27 cellular contexts compared by ENCODE assay signal in genomic region chr5:73150872-73151271, GRCh38. TPM values are rescaled to one million over a fixed set of nuclear protein-coding genes. Genes with fewer than 3 reads are reported as not detected.
"Had no signal": no experiment of that assay in that cellular context is flagged by ENCODE, and none has a peak within 500 bp of the region (broad histone marks: within the 10 kb centered on the region; RNA-seq: fewer than 3 reads in every experiment).

No MANE protein-coding gene starts in this region.

- H3K27ac ChIP-seq: brain microvascular endothelial cell, cardiac muscle cell, VCaP had no signal

- H3K4me3 ChIP-seq: cardiac muscle cell, SK-N-MC had no signal

- H3K4me3 Mint-ChIP-seq: activated CD4-positive, alpha-beta memory T cell treated with anti-CD3 and anti-CD28 coated beads, Interleukin-2, amount 10 ng/mL, durations not matched to agents 7 days and 5 days; activated CD4-positive, alpha-beta T cell treated with anti-CD3 and anti-CD28 coated beads for 36 hours; activated naive CD4-positive, alpha-beta T cell treated with anti-CD3 and anti-CD28 coated beads, Interleukin-2, amount 10 ng/mL, durations not matched to agents 7 days and 5 days; activated naive CD8-positive, alpha-beta T cell treated with anti-CD3 and anti-CD28 coated beads for 36 hours; activated T-cell treated with anti-CD3 and anti-CD28 coated beads, Interleukin-2, amount 50 U/mL, for 72 hours had no signal

- ATAC-seq: activated CD4-positive, alpha-beta T cell treated with anti-CD3 and anti-CD28 coated beads for 36 hours; activated T-cell treated with anti-CD3 and anti-CD28 coated beads, Interleukin-2, amount 50 U/mL, for 72 hours had no signal

- DNase-seq: activated CD4-positive, alpha-beta memory T cell treated with anti-CD3 and anti-CD28 coated beads, Interleukin-2, amount 10 ng/mL, durations not matched to agents 7 days and 5 days; activated CD4-positive, alpha-beta T cell treated with anti-CD3 and anti-CD28 coated beads for 36 hours; activated CD4-positive, alpha-beta T cell treated with anti-CD3 and anti-CD28 coated beads, Interleukin-2, amount 50 U/mL, for 1 hour; activated CD8-positive, alpha-beta memory T cell treated with anti-CD3 and anti-CD28 coated beads, Interleukin-2, amount 50 U/mL, for 4 hours; activated gamma-delta T cell treated with Interleukin-2 at 50 U/mL for 16 hours; activated naive CD4-positive, alpha-beta T cell treated with anti-CD3 and anti-CD28 coated beads, Interleukin-2, amount 10 ng/mL, durations not matched to agents 7 days and 5 days; activated naive CD8-positive, alpha-beta T cell treated with anti-CD3 and anti-CD28 coated beads for 36 hours; activated T-cell treated with anti-CD3 and anti-CD28 coated beads, Interleukin-2, amount 50 U/mL, for 72 hours; brain microvascular endothelial cell; Kasumi-1; KBM-7; NCI-H1105 treated with DMSO at 0.1 percent for 48 hours; NCI-H1436 treated with DMSO at 0.1 percent for 48 hours; NCI-H187 treated with DMSO at 0.1 percent for 48 hours; NCI-H2081 treated with DMSO at 0.1 percent for 48 hours; NCI-H446 treated with DMSO at 0.1 percent for 48 hours; NCI-H524 treated with DMSO at 0.1 percent for 48 hours; NCI-H748 treated with DMSO at 0.1 percent for 48 hours; T-helper 1 cell had no signal

- H3K9me3 Mint-ChIP-seq: activated CD4-positive, alpha-beta memory T cell treated with anti-CD3 and anti-CD28 coated beads, Interleukin-2, amount 10 ng/mL, durations not matched to agents 7 days and 5 days; activated naive CD4-positive, alpha-beta T cell treated with anti-CD3 and anti-CD28 coated beads, Interleukin-2, amount 10 ng/mL, durations not matched to agents 7 days and 5 days; activated naive CD8-positive, alpha-beta T cell treated with anti-CD3 and anti-CD28 coated beads for 36 hours; activated T-cell treated with anti-CD3 and anti-CD28 coated beads, Interleukin-2, amount 50 U/mL, for 72 hours; activated T-helper 2 cell treated with anti-CD3 and anti-CD28 coated beads, Interferon-gamma antibody, Interleukin-2, Interleukin-4, amounts not matched to agents 10 μg/mL and 5 μg/mL and 100 μg/mL, durations not matched to agents 14 hours and 24 hours and 36 hours had no signal

- H3K36me3 ChIP-seq: brain microvascular endothelial cell, cardiac muscle cell had no signal

- H3K27me3 ChIP-seq: brain microvascular endothelial cell, cardiac muscle cell had no signal

- H3K4me1 Mint-ChIP-seq: activated CD4-positive, alpha-beta memory T cell treated with anti-CD3 and anti-CD28 coated beads, Interleukin-2, amount 10 ng/mL, durations not matched to agents 7 days and 5 days; activated CD4-positive, alpha-beta T cell treated with anti-CD3 and anti-CD28 coated beads for 36 hours; activated naive CD4-positive, alpha-beta T cell treated with anti-CD3 and anti-CD28 coated beads, Interleukin-2, amount 10 ng/mL, durations not matched to agents 7 days and 5 days; activated naive CD8-positive, alpha-beta T cell treated with anti-CD3 and anti-CD28 coated beads for 36 hours had no signal

- H3K27ac Mint-ChIP-seq: activated CD4-positive, alpha-beta memory T cell treated with anti-CD3 and anti-CD28 coated beads, Interleukin-2, amount 10 ng/mL, durations not matched to agents 7 days and 5 days; activated CD4-positive, alpha-beta T cell treated with anti-CD3 and anti-CD28 coated beads for 36 hours; activated naive CD4-positive, alpha-beta T cell treated with anti-CD3 and anti-CD28 coated beads, Interleukin-2, amount 10 ng/mL, durations not matched to agents 7 days and 5 days; activated naive CD8-positive, alpha-beta T cell treated with anti-CD3 and anti-CD28 coated beads for 36 hours; activated T-cell treated with anti-CD3 and anti-CD28 coated beads, Interleukin-2, amount 50 U/mL, for 72 hours; activated T-helper 2 cell treated with anti-CD3 and anti-CD28 coated beads, Interferon-gamma antibody, Interleukin-2, Interleukin-4, amounts not matched to agents 10 μg/mL and 5 μg/mL and 100 μg/mL, durations not matched to agents 14 hours and 24 hours and 36 hours had no signal

- H3K36me3 Mint-ChIP-seq: activated naive CD4-positive, alpha-beta T cell treated with anti-CD3 and anti-CD28 coated beads, Interleukin-2, amount 10 ng/mL, durations not matched to agents 7 days and 5 days; activated naive CD8-positive, alpha-beta T cell treated with anti-CD3 and anti-CD28 coated beads for 36 hours had no signal

RNA-seq across cellular contexts. Expression of gene TMEM174, which starts 22.1 kb away (rescaled TPM):
- total RNA-seq: activated CD4-positive, alpha-beta memory T cell treated with anti-CD3 and anti-CD28 coated beads, Interleukin-2, amount 10 ng/mL, durations not matched to agents 7 days and 5 days; activated CD4-positive, alpha-beta T cell treated with anti-CD3 and anti-CD28 coated beads for 36 hours; activated naive CD8-positive, alpha-beta T cell treated with anti-CD3 and anti-CD28 coated beads for 36 hours; activated T-cell treated with anti-CD3 and anti-CD28 coated beads, Interleukin-2, amount 50 U/mL, for 72 hours; activated T-helper 2 cell treated with anti-CD3 and anti-CD28 coated beads, Interferon-gamma antibody, Interleukin-2, Interleukin-4, amounts not matched to agents 10 μg/mL and 5 μg/mL and 100 μg/mL, durations not matched to agents 14 hours and 24 hours and 36 hours; cardiac muscle cell; RPMI7951; T-helper 2 cell treated with Interferon-gamma antibody and Interleukin-4, amounts not matched to agents 100 ng/mL and 5 ng/mL, for 36 hours had no signal
- polyA plus RNA-seq: adipose tissue, cardiac muscle cell had no signal

RNA-seq across cellular contexts. Expression of gene TMEM171, which starts 30.5 kb away (rescaled TPM):
- total RNA-seq: activated CD4-positive, alpha-beta memory T cell treated with anti-CD3 and anti-CD28 coated beads, Interleukin-2, amount 10 ng/mL, durations not matched to agents 7 days and 5 days; activated CD4-positive, alpha-beta T cell treated with anti-CD3 and anti-CD28 coated beads for 36 hours; activated naive CD8-positive, alpha-beta T cell treated with anti-CD3 and anti-CD28 coated beads for 36 hours; activated T-cell treated with anti-CD3 and anti-CD28 coated beads, Interleukin-2, amount 50 U/mL, for 72 hours; activated T-helper 2 cell treated with anti-CD3 and anti-CD28 coated beads, Interferon-gamma antibody, Interleukin-2, Interleukin-4, amounts not matched to agents 10 μg/mL and 5 μg/mL and 100 μg/mL, durations not matched to agents 14 hours and 24 hours and 36 hours; cardiac muscle cell; OCI-LY7; T-helper 2 cell treated with Interferon-gamma antibody and Interleukin-4, amounts not matched to agents 100 ng/mL and 5 ng/mL, for 36 hours had no signal
- polyA plus RNA-seq: cardiac muscle cell had no signal
